Comparison of ENCODE assay signal across 19 cellular contexts in the genomic region with DNA sequence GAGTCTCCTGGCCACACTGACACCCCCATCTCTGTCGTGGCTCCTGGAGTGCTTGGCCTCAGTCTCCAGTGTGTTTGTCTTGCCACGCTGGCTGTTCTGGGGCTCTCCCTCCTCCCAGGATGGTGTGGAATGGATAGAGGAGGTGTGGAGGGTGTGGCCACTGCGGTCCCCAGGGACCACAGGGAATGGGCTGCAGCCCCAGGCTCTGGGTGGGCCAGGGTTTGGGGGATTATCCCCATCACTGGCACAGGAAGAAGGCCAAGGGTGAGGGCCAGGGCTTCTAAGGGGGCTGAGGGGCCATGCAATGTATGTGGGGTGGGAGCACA. TPM values are rescaled to one million over a fixed set of nuclear protein-coding genes. Genes with fewer than 3 reads are reported as not detected.
DNase-seq lines count a peak whose midpoint lies in the region; ATAC-seq, FAIRE-seq and TF ChIP-seq lines count a peak whose summit lies in the region.
"Had no signal": no experiment of that assay in that cellular context is flagged by ENCODE, and none has a peak within 500 bp of the region (broad histone marks: within the 10 kb centered on the region; RNA-seq: fewer than 3 reads in every experiment).

No MANE protein-coding gene starts in this region.

- H3K9ac ChIP-seq in HepG2 (ENCODE audit: insufficient read depth, low read depth, low read length), result no peak overlapping the region
- no peak overlapping the region for H3K9ac ChIP-seq in neuronal stem cell (ENCODE audit: low read depth, low read length, poor library complexity)

- H2BK12ac ChIP-seq in neuronal stem cell (ENCODE audit: low read length), result no peak overlapping the region

- no peak for DNase-seq in HepG2 (ENCODE audit: low spot score)
- DNase-seq in right lobe of liver, result no peak
- DNase-seq in neuronal stem cell (ENCODE audit: low spot score), result no peak
- DNase-seq in 8988T, result no peak
- DNase-seq in ovary, result no peak
- DNase-seq in left colon, result no peak
- DNase-seq: AML-193; C1 segment of cervical spinal cord; CD4-positive, alpha-beta memory T cell; DND-41; GDM1; KBM-7 had no signal

- intact Hi-C loops in HepG2 (cut with micrococcal nuclease; ENCODE audit: unreplicated experiment) (loop anchor here (10.0 kb wide), 1 partner anchor 46 kb away; no protein-coding TSS in a partner anchor), right lobe of liver (cut with DNase I) (no loop called here), ovary (cut with DNase I) (no loop called here), left colon (cut with DNase I, micrococcal nuclease) (no loop called here)

- TF ChIP-seq EP300 in HepG2 (IDR thresholded peaks at IDR 0.05; ENCODE audit: low read depth in 2 of 2, low read length in 2 of 2), result no peak
- TF ChIP-seq EP300 in HepG2 (CRISPR knock-in tag; IDR thresholded peaks at IDR 0.05; ENCODE audit: borderline replicate concordance), result no peak
- TF ChIP-seq EP300 in ovary (IDR thresholded peaks at IDR 0.05), result no peak

- H3K27me3 ChIP-seq in HepG2 (ENCODE audit: control insufficient read depth in 1 of 2, insufficient read depth in 2 of 2, low read length in 2 of 2) (no peaks in the 10 kb centered on the region), right lobe of liver (no peaks in the 10 kb centered on the region), neuronal stem cell (ENCODE audit: control insufficient read depth in 3 of 3, insufficient read depth in 3 of 3, low read depth in 1 of 3, low read length in 3 of 3) (no peaks in the 10 kb centered on the region), ovary (no peaks in the 10 kb centered on the region)

- FAIRE-seq in HepG2 (lab: Jason Lieb, UNC), result no peak
- FAIRE-seq: D721Med, GM12892, H54 had no signal

- no peak overlapping the region for H2AK5ac ChIP-seq in neuronal stem cell (ENCODE audit: low read depth, low read length)

- no peak overlapping the region for H2BK120ac ChIP-seq in neuronal stem cell (ENCODE audit: low read depth, low read length)

- no peak for TF ChIP-seq POLR2A in HepG2 (IDR thresholded peaks at IDR 0.05; ENCODE audit: insufficient read depth in 1 of 2, low read depth in 2 of 2, low read length in 2 of 2)
- no peak for TF ChIP-seq POLR2A in right lobe of liver (IDR thresholded peaks at IDR 0.05)
- no peak for TF ChIP-seq POLR2A in ovary (IDR thresholded peaks at IDR 0.05)

- peaks cover 66% of the 10 kb centered on the region for H3K79me2 ChIP-seq in HepG2 (ENCODE audit: insufficient read depth, low read length)

- POLR2A ChIA-PET in HepG2 (lab: Yijun Ruan, JAX), result no interaction called here

- no peak overlapping the region for H3K4me2 ChIP-seq in HepG2 (ENCODE audit: low read depth, low read length)
- no peak overlapping the region for H3K4me2 ChIP-seq in neuronal stem cell (ENCODE audit: insufficient read depth, low read length, poor library complexity, severe bottlenecking)

- 100% methylated on average over 1 of the region's 3 CpGs for WGBS in HepG2 (ENCODE audit: low lambda C conversion rate)
- WGBS in right lobe of liver (ENCODE audit: insufficient coverage, low coverage, low lambda C conversion rate, missing lambda C conversion rate), result 70% methylated on average over 3 of the region's 3 CpGs
- no CpG with 5 or more reads among the region's 3 CpGs for WGBS in neuronal stem cell (ENCODE audit: extremely low coverage in 2 of 2, insufficient read length in 2 of 2, insufficient replicate concordance in 1 of 2), 2 donors
- WGBS in ovary, 3 donors, result 87 to 94% (median 89%) methylated on average over 3 of the region's 3 CpGs

- peaks cover 14% of the 10 kb centered on the region for H3K79me1 ChIP-seq in neuronal stem cell (ENCODE audit: low read depth, low read length)

- H2BK5ac ChIP-seq in neuronal stem cell (ENCODE audit: low read length), result no peak overlapping the region

- H4K20me1 ChIP-seq in HepG2 (ENCODE audit: insufficient read depth, low read length), result no peaks in the 10 kb centered on the region

- H3K9me3 ChIP-seq in HepG2 (ENCODE audit: low read length) (no peaks in the 10 kb centered on the region), right lobe of liver (no peaks in the 10 kb centered on the region), neuronal stem cell (replicated peaks in 1 of 2; ENCODE audit: control insufficient read depth in 2 of 2, insufficient read depth in 1 of 2, low read depth in 1 of 2, low read length in 2 of 2) (peaks cover 5 to 8% of the 10 kb centered on the region in 2 donors), ovary (no peaks in the 10 kb centered on the region)

- no peak for TF ChIP-seq RAD21 in HepG2 (CRISPR knock-in tag; IDR thresholded peaks at IDR 0.05)

- no peak overlapping the region for H3K4me3 ChIP-seq in HepG2 (replicated peaks in 1 of 3; ENCODE audit: insufficient read depth in 1 of 3, low read depth in 2 of 3, low read length in 3 of 3)
- no peak overlapping the region for H3K4me3 ChIP-seq in right lobe of liver
- H3K4me3 ChIP-seq in neuronal stem cell (ENCODE audit: low read length in 2 of 2), result no peak overlapping the region
- no peak overlapping the region for H3K4me3 ChIP-seq in ovary

- H3K27ac ChIP-seq in HepG2 (ENCODE audit: extremely low read length, insufficient read depth, low read length), result peak overlapping the region; percentile 97
- no peak overlapping the region for H3K27ac ChIP-seq in right lobe of liver
- H3K27ac ChIP-seq in cingulate gyrus (ENCODE audit: low read depth, low read length), result peak overlapping the region; percentile 63
- no peak overlapping the region for H3K27ac ChIP-seq in neuronal stem cell (replicated peaks; ENCODE audit: low read length)
- no peak overlapping the region for H3K27ac ChIP-seq in ovary
- H3K27ac ChIP-seq: 22Rv1, HL-60 had no signal

- H3K36me3 ChIP-seq in HepG2 (replicated peaks in 1 of 2; ENCODE audit: control insufficient read depth in 1 of 2, insufficient read depth in 2 of 2, low read length in 2 of 2), result no peaks in the 10 kb centered on the region; a peak in 1 of 5 replicates
- H3K36me3 ChIP-seq in right lobe of liver, result no peaks in the 10 kb centered on the region
- peaks cover 0 to 6% of the 10 kb centered on the region in 2 donors for H3K36me3 ChIP-seq in neuronal stem cell (replicated peaks in 1 of 2; ENCODE audit: control insufficient read depth in 2 of 2, insufficient read depth in 2 of 2, low read length in 2 of 2)
- H3K36me3 ChIP-seq in ovary, result no peaks in the 10 kb centered on the region

- no peak overlapping the region for H3K14ac ChIP-seq in neuronal stem cell (ENCODE audit: low read length)

- H4K91ac ChIP-seq in neuronal stem cell (ENCODE audit: low read depth, low read length, poor library complexity), result no peak overlapping the region

- ATAC-seq in HepG2, result no peak
- ATAC-seq in right lobe of liver, result no peak
- no peak for ATAC-seq in HG03045 (IDR thresholded peaks at IDR 0.05; ENCODE audit: unreplicated experiment)
- no peak for ATAC-seq in left colon

- H2AFZ ChIP-seq in HepG2 (ENCODE audit: low read length), result no peak overlapping the region
- H2AFZ ChIP-seq in neuronal stem cell (ENCODE audit: low read length), result no peak overlapping the region

- no peak overlapping the region for H2BK15ac ChIP-seq in neuronal stem cell (ENCODE audit: low read length)

- peak overlapping the region; percentile 72 for H3K18ac ChIP-seq in neuronal stem cell (ENCODE audit: low read length)

- TF ChIP-seq CTCF in HepG2 (CRISPR knock-in tag; IDR thresholded peaks at IDR 0.05) (no peak), right lobe of liver (IDR thresholded peaks at IDR 0.05) (no peak), ovary (IDR thresholded peaks at IDR 0.05) (no peak)

- no peak overlapping the region for H3K4ac ChIP-seq in neuronal stem cell (ENCODE audit: low read length)

- BruUV-seq in HepG2 (replicated peaks; lab: Mats Ljungman, UMichigan), result no TSS peak

- H3K23ac ChIP-seq in neuronal stem cell (ENCODE audit: low read depth, low read length, poor library complexity), result peak overlapping the region; percentile 83

- H4K8ac ChIP-seq in neuronal stem cell (ENCODE audit: low read depth, low read length), result no peak overlapping the region

- CTCF ChIA-PET in HepG2 (lab: Yijun Ruan, JAX; ENCODE audit: low intra/inter-chr PET ratio, low total read pairs), result no interaction called here

- H3K4me1 ChIP-seq in HepG2 (ENCODE audit: insufficient read depth, low read length), result peaks cover 93% of the 10 kb centered on the region
- H3K4me1 ChIP-seq in right lobe of liver, result peaks cover 0 to 10% (median 0%) of the 10 kb centered on the region in 4 donors
- H3K4me1 ChIP-seq in neuronal stem cell (ENCODE audit: control insufficient read depth in 2 of 2, insufficient read depth in 1 of 2, low read depth in 1 of 2, low read length in 2 of 2), result peaks cover 0 to 2% of the 10 kb centered on the region in 2 donors
- no peaks in the 10 kb centered on the region for H3K4me1 ChIP-seq in ovary (ENCODE audit: insufficient read depth)

- in situ Hi-C loops in HepG2 (cut with HindIII; ENCODE audit: extremely low pct_ligation_motif_present, low pct_unique_long_range_greater_than_20kb), result no loop called here

RNA-seq across cellular contexts. Expression of gene GNAZ, which starts 8.1 kb away (rescaled TPM):
- total RNA-seq in HepG2 (2016; rRNA removed; fragmentation: Illumina TruSeq; extraction: Trizol) (22.3 and 22.8 TPM in 2 replicates), right lobe of liver (1 to 10 TPM in 2 of 6 experiments, under 1 TPM in 4; 0.15 to 1.5 (median 0.53) TPM), ovary (10 to 100 TPM; 11.1 to 40.8 (median 19.9) TPM), left colon (1 to 10 TPM; 1.0 to 2.9 TPM)
- total RNA-seq in HepG2 (2016; cell fraction: cytosol; rRNA removed; fragmentation: Illumina TruSeq; extraction: Trizol; ENCODE audit: low read depth), result 16.3 and 16.9 TPM in 2 replicates
- total RNA-seq in HepG2 (2016; cell fraction: insoluble cytoplasmic fraction; rRNA removed; fragmentation: Illumina TruSeq; extraction: Trizol), result 19.4 and 21.2 TPM in 2 replicates
- 39.6 and 41.4 TPM in 2 replicates for total RNA-seq in HepG2 (2016; cell fraction: membrane; rRNA removed; fragmentation: Illumina TruSeq; extraction: Trizol)
- 11.5 and 12.9 TPM in 2 replicates for total RNA-seq in HepG2 (2016; cell fraction: nucleus; rRNA removed; fragmentation: Illumina TruSeq; extraction: Trizol)
- polyA plus RNA-seq in HepG2 (2011; rRNA removed) (11.4 and 16.2 TPM in 2 replicates), ovary (1 to 10 TPM; 7.2 to 8.7 TPM)
- polyA plus RNA-seq in HepG2 (2011; cell fraction: cytosol; rRNA removed), result 16.1 and 16.8 TPM in 2 replicates
- 10.1 and 15.9 TPM in 2 replicates for polyA plus RNA-seq in HepG2 (2011; cell fraction: nucleus; rRNA removed)
- polyA plus RNA-seq in HepG2 (2012), result 10.4 and 16.9 TPM in 2 replicates
- polyA plus RNA-seq in HepG2 (2016; cell fraction: cytosol; fragmentation: Illumina TruSeq; extraction: Trizol; ENCODE audit: low read depth), result 10.5 and 11.3 TPM in 2 replicates
- polyA plus RNA-seq in HepG2 (2016; cell fraction: insoluble cytoplasmic fraction; fragmentation: Illumina TruSeq; extraction: Trizol; ENCODE audit: low read depth), result 20.3 and 22.4 TPM in 2 replicates
- polyA plus RNA-seq in HepG2 (2016; cell fraction: membrane; fragmentation: Illumina TruSeq; extraction: Trizol; ENCODE audit: low read depth), result 27.3 and 30.4 TPM in 2 replicates
- 19.7 and 20.5 TPM in 2 replicates for polyA plus RNA-seq in HepG2 (2016; cell fraction: nucleus; fragmentation: Illumina TruSeq; extraction: Trizol; ENCODE audit: insufficient read depth, low read depth)
- 9.8 and 19.7 TPM in 2 replicates for polyA minus RNA-seq in HepG2 (2011; rRNA and poly(A)+ RNA removed; ENCODE audit: low replicate concordance)
- 10.9 and 12.2 TPM in 2 replicates for polyA minus RNA-seq in HepG2 (2011; cell fraction: cytosol; rRNA and poly(A)+ RNA removed)
- polyA minus RNA-seq in HepG2 (2011; cell fraction: nucleus; rRNA and poly(A)+ RNA removed), result 5.7 and 8.5 TPM in 2 replicates
- polyA plus RNA-seq in neuronal stem cell (2013, experiment 1 of 2), result 36.9 TPM
- 37.0 TPM for polyA plus RNA-seq in neuronal stem cell (2013, experiment 2 of 2)

Comparison
In these comparisons a context has a peak if more than half of its experiments do, and no peak if none do; other contexts are left out.
1. H3K27ac ChIP-seq: peak in HepG2 (single experiment) and cingulate gyrus (single experiment); none in right lobe of liver (0 of 3), neuronal stem cell (single experiment) and ovary (0 of 2).